10 cellular contexts compared by ENCODE assay signal in genomic region chr20:32473231-32474008, GRCh38.
DNase-seq lines count a peak whose midpoint lies in the region; ATAC-seq and TF ChIP-seq lines count a peak whose summit lies in the region.
"Had no signal": no experiment of that assay in that cellular context is flagged by ENCODE, and none has a peak within 500 bp of the region (broad histone marks: within the 10 kb centered on the region; RNA-seq: fewer than 3 reads in every experiment).

No MANE protein-coding gene starts in this region.

- peak overlapping the region; percentile 70 for H3K27ac ChIP-seq in CD8-positive, alpha-beta memory T cell (ENCODE audit: low read depth, low read length)

- H3K27me3 ChIP-seq in CD8-positive, alpha-beta memory T cell (ENCODE audit: insufficient read depth, low read length, poor library complexity, severe bottlenecking) = no peaks in the 10 kb centered on the region

- peaks cover 9% of the 10 kb centered on the region for H3K36me3 ChIP-seq in CD8-positive, alpha-beta memory T cell (ENCODE audit: insufficient read depth, low read length)

- peaks cover 23 to 44% (median 30%) of the 10 kb centered on the region in 3 donors for H3K4me1 Mint-ChIP-seq in CD8-positive, alpha-beta memory T cell
- peaks cover 82% of the 10 kb centered on the region for H3K4me1 Mint-ChIP-seq in brain
- peaks cover 34% of the 10 kb centered on the region for H3K4me1 Mint-ChIP-seq in activated T-cell treated with anti-CD3 and anti-CD28 coated beads, Interleukin-2, amount 50 U/mL, for 4 hours (ENCODE audit: low read depth)

- H3K27me3 Mint-ChIP-seq in CD8-positive, alpha-beta memory T cell = no peaks in the 10 kb centered on the region
- H3K27me3 Mint-ChIP-seq in brain = no peaks in the 10 kb centered on the region
- no peaks in the 10 kb centered on the region for H3K27me3 Mint-ChIP-seq in activated T-cell treated with anti-CD3 and anti-CD28 coated beads, Interleukin-2, amount 50 U/mL, for 4 hours (ENCODE audit: low read depth)

- CTCF ChIA-PET in CD8-positive, alpha-beta memory T cell (lab: Charles Lee) = interaction anchor here (1.1 kb wide), 1 partner anchor 11 kb away, joined by 4 read pairs; no protein-coding TSS in a partner anchor

- peak overlapping the region in 3 of 8 donors; percentile 33 to 93 (median 63) for H3K27ac Mint-ChIP-seq in CD8-positive, alpha-beta memory T cell
- peak overlapping the region; percentile 41 to 97 (median 71) for H3K27ac Mint-ChIP-seq in brain

- no peak overlapping the region for H3K4me3 Mint-ChIP-seq in CD8-positive, alpha-beta memory T cell
- peak overlapping the region in 3 of 5 experiments; percentile 42 to 68 (median 50) for H3K4me3 Mint-ChIP-seq in brain
- H3K4me3 Mint-ChIP-seq in activated T-cell treated with anti-CD3 and anti-CD28 coated beads, Interleukin-2, amount 50 U/mL, for 4 hours = no peak overlapping the region

- H3K36me3 Mint-ChIP-seq in CD8-positive, alpha-beta memory T cell = peaks cover 0 to 34% (median 0%) of the 10 kb centered on the region in 3 donors
- peaks cover 12% of the 10 kb centered on the region for H3K36me3 Mint-ChIP-seq in brain
- peaks cover 7% of the 10 kb centered on the region for H3K36me3 Mint-ChIP-seq in activated T-cell treated with anti-CD3 and anti-CD28 coated beads, Interleukin-2, amount 50 U/mL, for 4 hours (ENCODE audit: insufficient read depth)

- H3K9me3 ChIP-seq in CD8-positive, alpha-beta memory T cell (ENCODE audit: low read length) = no peaks in the 10 kb centered on the region

- TF ChIP-seq CTCF in brain (conservative IDR thresholded peaks at IDR 0.05) (no peak), retinal pigment epithelial cell (conservative IDR thresholded peaks at IDR 0.05; ENCODE audit: low read depth, low read length) (no peak)

- ATAC-seq in left colon = peak; percentile 23
- ATAC-seq in GM18861 (IDR thresholded peaks at IDR 0.05; ENCODE audit: unreplicated experiment) = no peak
- no peak for ATAC-seq in HG03039 (IDR thresholded peaks at IDR 0.05; ENCODE audit: unreplicated experiment)
- ATAC-seq in activated T-cell treated with anti-CD3 and anti-CD28 coated beads, Interleukin-2, amount 50 U/mL, for 4 hours = no peak

- no peak overlapping the region for H3K4me3 ChIP-seq in CD8-positive, alpha-beta memory T cell (ENCODE audit: low read length)
- peak overlapping the region; percentile 46 for H3K4me3 ChIP-seq in retinal pigment epithelial cell (ENCODE audit: low read length)

- POLR2A ChIA-PET in CD8-positive, alpha-beta memory T cell (lab: Charles Lee) = no interaction called here

- no peaks in the 10 kb centered on the region for H3K9me3 Mint-ChIP-seq in CD8-positive, alpha-beta memory T cell
- no peaks in the 10 kb centered on the region for H3K9me3 Mint-ChIP-seq in brain
- no peaks in the 10 kb centered on the region for H3K9me3 Mint-ChIP-seq in activated T-cell treated with anti-CD3 and anti-CD28 coated beads, Interleukin-2, amount 50 U/mL, for 4 hours

- intact Hi-C loops in left colon (cut with DNase I, micrococcal nuclease) = no loop called here

- DNase-seq in CD8-positive, alpha-beta memory T cell = no peak
- DNase-seq in left colon (peak in 1 of 2 donors; percentile 68), retinal pigment epithelial cell (ENCODE audit: low read depth) (no peak), NCI-H1092 treated with DMSO at 0.1 percent for 48 hours (lab: John Stamatoyannopoulos, UW) (no peak)
- DNase-seq in activated T-cell treated with anti-CD3 and anti-CD28 coated beads, Interleukin-2, amount 50 U/mL, for 4 hours = no peak
- DNase-seq: amniotic stem cell, NCI-H1694 had no signal

- H3K4me1 ChIP-seq in CD8-positive, alpha-beta memory T cell (ENCODE audit: insufficient read depth, low read length) = peaks cover 24% of the 10 kb centered on the region

Comparison
In these comparisons a context has a peak if more than half of its experiments do, and no peak if none do; other contexts are left out.
1. H3K4me3 Mint-ChIP-seq: peak in brain (3 of 5); none in CD8-positive, alpha-beta memory T cell (0 of 7) and activated T-cell treated with anti-CD3 and anti-CD28 coated beads, Interleukin-2, amount 50 U/mL, for 4 hours (single experiment).